8 cellular contexts compared by ENCODE assay signal in genomic region chr5:157540707-157541451, GRCh38. TPM values are rescaled to one million over a fixed set of nuclear protein-coding genes. Genes with fewer than 3 reads are reported as not detected.
DNase-seq lines count a peak whose midpoint lies in the region; ATAC-seq and TF ChIP-seq lines count a peak whose summit lies in the region.

No MANE protein-coding gene starts in this region.

- TF ChIP-seq POLR2A in gastroesophageal sphincter (IDR thresholded peaks at IDR 0.05): no peak

- peak overlapping the region in 4 of 11 experiments; percentile 3 to 38 (median 16); a peak in 3 of 22 replicates for H3K27ac ChIP-seq in BLaER1 treated with 17β-estradiol and CSF1 and Interleukin-3, amounts not matched to agents 10 nM and 100 nM
- H3K27ac ChIP-seq in gastroesophageal sphincter: peak overlapping the region; percentile 75 to 86 (median 84)

- peaks cover 0 to 5% (median 0%) of the 10 kb centered on the region in 11 experiments; a peak in 1 of 22 replicates for H3K9me3 ChIP-seq in BLaER1 treated with 17β-estradiol and CSF1 and Interleukin-3, amounts not matched to agents 10 nM and 100 nM (replicated peaks in 1 of 11)
- H3K9me3 ChIP-seq in gastroesophageal sphincter: no peaks in the 10 kb centered on the region
- H3K9me3 ChIP-seq in skeletal muscle satellite cell (replicated peaks; ENCODE audit: low read length): no peaks in the 10 kb centered on the region

- DNase-seq in activated T-cell treated with anti-CD3 and anti-CD28 coated beads for 48 hours (ENCODE audit: low read depth) (peak; percentile 22), 8988T (no peak), SKM-1 treated with dmso at 0.1 percent for 144 hours (lab: John Stamatoyannopoulos, UW; ENCODE audit: unreplicated experiment) (no peak)

- no peak for TF ChIP-seq CTCF in gastroesophageal sphincter (IDR thresholded peaks at IDR 0.05)

- 20 to 21% methylated on average over 4 to 6 of the region's 11 CpGs for WGBS in gastroesophageal sphincter (ENCODE audit: low coverage in 1 of 2), 2 donors

- H3K4me2 ChIP-seq in BLaER1 treated with 17β-estradiol and CSF1 and Interleukin-3, amounts not matched to agents 10 nM and 100 nM: peak overlapping the region; percentile 8 to 76 (median 63); a peak in 21 of 22 replicates
- H3K4me2 ChIP-seq in skeletal muscle satellite cell (ENCODE audit: low read length): peak overlapping the region; percentile 70

- peaks cover 0 to 21% (median 12%) of the 10 kb centered on the region in 11 experiments; a peak in 16 of 22 replicates for H3K36me3 ChIP-seq in BLaER1 treated with 17β-estradiol and CSF1 and Interleukin-3, amounts not matched to agents 10 nM and 100 nM
- H3K36me3 ChIP-seq in gastroesophageal sphincter (peaks cover 0 to 16% of the 10 kb centered on the region in 2 donors), skeletal muscle satellite cell (ENCODE audit: insufficient read depth, low read length) (peaks cover 15% of the 10 kb centered on the region)

- H3K4me1 ChIP-seq in BLaER1 treated with 17β-estradiol and CSF1 and Interleukin-3, amounts not matched to agents 10 nM and 100 nM: peaks cover 11 to 42% (median 21%) of the 10 kb centered on the region in 10 experiments; a peak in 19 of 20 replicates
- peaks cover 21 to 100% (median 29%) of the 10 kb centered on the region in 3 donors for H3K4me1 ChIP-seq in gastroesophageal sphincter
- peaks cover 36% of the 10 kb centered on the region for H3K4me1 ChIP-seq in skeletal muscle satellite cell (ENCODE audit: control insufficient read depth, insufficient read depth, low read length)

- ATAC-seq in GM19463 (IDR thresholded peaks at IDR 0.05; ENCODE audit: unreplicated experiment) (peak; percentile 89), HG03469 (IDR thresholded peaks at IDR 0.05; ENCODE audit: unreplicated experiment) (peak; percentile 91), gastroesophageal sphincter (peak; percentile 70)

- no peaks in the 10 kb centered on the region for H3K27me3 ChIP-seq in BLaER1 treated with 17β-estradiol and CSF1 and Interleukin-3, amounts not matched to agents 10 nM and 100 nM
- H3K27me3 ChIP-seq in gastroesophageal sphincter: no peaks in the 10 kb centered on the region
- no peaks in the 10 kb centered on the region for H3K27me3 ChIP-seq in skeletal muscle satellite cell (ENCODE audit: control insufficient read depth, insufficient read depth, low read length)

- peak overlapping the region in 3 of 11 experiments; percentile 2 to 34 (median 13); a peak in 1 of 22 replicates for H3K9ac ChIP-seq in BLaER1 treated with 17β-estradiol and CSF1 and Interleukin-3, amounts not matched to agents 10 nM and 100 nM
- H3K9ac ChIP-seq in skeletal muscle satellite cell (ENCODE audit: low read depth, low read length): peak overlapping the region; percentile 41

- no peak for TF ChIP-seq EP300 in gastroesophageal sphincter (IDR thresholded peaks at IDR 0.05)

- peaks cover 0 to 48% (median 0%) of the 10 kb centered on the region in 11 experiments; a peak in 3 of 22 replicates for H4K20me1 ChIP-seq in BLaER1 treated with 17β-estradiol and CSF1 and Interleukin-3, amounts not matched to agents 10 nM and 100 nM

- H3K4me3 ChIP-seq in BLaER1 treated with 17β-estradiol and CSF1 and Interleukin-3, amounts not matched to agents 10 nM and 100 nM: no peak overlapping the region
- H3K4me3 ChIP-seq in gastroesophageal sphincter: peak overlapping the region in 1 of 2 donors; percentile 22
- peak overlapping the region; percentile 40 for H3K4me3 ChIP-seq in skeletal muscle satellite cell (ENCODE audit: low read length)

RNA-seq across cellular contexts. Expression of gene ADAM19, which starts 34.7 kb away (rescaled TPM):
- total RNA-seq in gastroesophageal sphincter: 10 to 100 TPM; 19.3 to 38.5 (median 31.2) TPM
- 0.76 and 7.6 TPM in 2 replicates for total RNA-seq in skeletal muscle satellite cell (2012; rRNA removed)
